34 cellular contexts compared by ENCODE assay signal in genomic region chr12:129246630-129247029, GRCh38.
"Had no signal": no experiment of that assay in that cellular context is flagged by ENCODE, and none has a peak within 500 bp of the region (broad histone marks: within the 10 kb centered on the region; RNA-seq: fewer than 3 reads in every experiment).

No MANE protein-coding gene starts in this region.

- DNase-seq: Karpas-422, Kasumi-1, MG63, MM.1S, MV-4-11, NCI-H1048, NCI-H1092, NCI-H1092 treated with DMSO at 0.1 percent for 48 hours, NCI-H1105, NCI-H1105 treated with DMSO at 0.1 percent for 48 hours, NCI-H1417, NCI-H1417 treated with DMSO at 0.1 percent for 48 hours, NCI-H1436, NCI-H1436 treated with DMSO at 0.1 percent for 48 hours, NCI-H146, NCI-H1694, NCI-H1694 treated with DMSO at 0.1 percent for 48 hours, NCI-H187, NCI-H187 treated with DMSO at 0.1 percent for 48 hours, NCI-H1930, NCI-H2029, NCI-H2029 treated with DMSO at 0.1 percent for 48 hours, NCI-H2081, NCI-H2081 treated with DMSO at 0.1 percent for 48 hours, NCI-H2107, NCI-H2171, NCI-H2171 treated with DMSO at 0.1 percent for 48 hours, NCI-H2227 treated with DMSO at 0.1 percent for 48 hours, NCI-H226, NCI-H345, NCI-H446, NCI-H446 treated with DMSO at 0.1 percent for 48 hours, NCI-H510A had no signal

- H3K9ac ChIP-seq: KMS-11 had no signal

- H3K36me3 ChIP-seq: MG63 had no signal

- H3K4me2 ChIP-seq: KMS-11 had no signal

- H3K27ac ChIP-seq: KMS-11 had no signal

- H3K9me3 ChIP-seq: MG63 had no signal

- H3K4me3 ChIP-seq: MG63 had no signal
